Comparison of ENCODE assay signal across 13 cellular contexts in genomic region chr5:109399092-109399759, GRCh38. TPM values are rescaled to one million over a fixed set of nuclear protein-coding genes. Genes with fewer than 3 reads are reported as not detected.
DNase-seq lines count a peak whose midpoint lies in the region; ATAC-seq and TF ChIP-seq lines count a peak whose summit lies in the region.
"Had no signal": no experiment of that assay in that cellular context is flagged by ENCODE, and none has a peak within 500 bp of the region (broad histone marks: within the 10 kb centered on the region; RNA-seq: fewer than 3 reads in every experiment).

No MANE protein-coding gene starts in this region.

- H3K4me1 Mint-ChIP-seq in brain = peaks cover 62% of the 10 kb centered on the region

- H3K36me3 ChIP-seq in thymus (ENCODE audit: control insufficient read depth, insufficient read depth) = no peaks in the 10 kb centered on the region
- H3K36me3 ChIP-seq: BE2C had no signal

- peak overlapping the region; percentile 46 for H3K27ac ChIP-seq in thymus (ENCODE audit: low read depth)
- H3K27ac ChIP-seq: skin epidermis had no signal

- peak overlapping the region in 3 of 5 experiments; percentile 2 to 49 (median 40) for H3K27ac Mint-ChIP-seq in brain
- H3K27ac Mint-ChIP-seq: activated CD4-positive, alpha-beta memory T cell treated with anti-CD3 and anti-CD28 coated beads for 36 hours had no signal

- DNase-seq in Right ventricle myocardium inferior (ENCODE audit: missing footprints) = no peak
- DNase-seq in cardiac septum (ENCODE audit: low spot score) = no peak
- DNase-seq in kidney glomerular epithelial cell (lab: John Stamatoyannopoulos, UW) = peak; percentile 5
- DNase-seq in DMS 273 (lab: John Stamatoyannopoulos, UW; ENCODE audit: unreplicated experiment) = no peak
- DNase-seq: activated CD4-positive, alpha-beta memory T cell treated with anti-CD3 and anti-CD28 coated beads for 36 hours; amniotic stem cell; BE2C; NCI-H1436 treated with DMSO at 0.1 percent for 48 hours had no signal

- H3K9me3 Mint-ChIP-seq in brain = peaks cover 25 to 82% (median 65%) of the 10 kb centered on the region in 5 experiments
- H3K9me3 Mint-ChIP-seq: activated CD4-positive, alpha-beta memory T cell treated with anti-CD3 and anti-CD28 coated beads for 36 hours had no signal

- H3K4me3 ChIP-seq in thymus (ENCODE audit: low read length) = no peak overlapping the region
- H3K4me3 ChIP-seq: skin epidermis had no signal

- no peaks in the 10 kb centered on the region for H3K27me3 Mint-ChIP-seq in brain
- H3K27me3 Mint-ChIP-seq: activated CD4-positive, alpha-beta memory T cell treated with anti-CD3 and anti-CD28 coated beads for 36 hours had no signal

- no peaks in the 10 kb centered on the region for H3K9me3 ChIP-seq in thymus (ENCODE audit: control insufficient read depth)
- H3K9me3 ChIP-seq: BE2C had no signal

- 90% methylated on average over 6 of the region's 6 CpGs for WGBS in thymus

- peaks cover 95% of the 10 kb centered on the region for H3K36me3 Mint-ChIP-seq in brain

- H3K4me1 ChIP-seq in thymus (ENCODE audit: control insufficient read depth, insufficient read depth, low read length) = no peaks in the 10 kb centered on the region

- peak overlapping the region in 3 of 5 experiments; percentile 3 to 12 (median 6) for H3K4me3 Mint-ChIP-seq in brain
- H3K4me3 Mint-ChIP-seq: activated CD4-positive, alpha-beta memory T cell treated with anti-CD3 and anti-CD28 coated beads for 36 hours had no signal

- no peaks in the 10 kb centered on the region for H3K27me3 ChIP-seq in thymus (ENCODE audit: control insufficient read depth, insufficient read depth)
- H3K27me3 ChIP-seq: BE2C had no signal

- intact Hi-C loops in Right ventricle myocardium inferior (cut with DNase I) = no loop called here
- intact Hi-C loops in cardiac septum (cut with DNase I) = no loop called here

- no peak for TF ChIP-seq CTCF in brain (conservative IDR thresholded peaks at IDR 0.05)

- ATAC-seq in Right ventricle myocardium inferior = peak; percentile 89
- no peak for ATAC-seq in activated CD4-positive, CD25-positive, alpha-beta regulatory T cell treated with anti-CD3 and anti-CD28 coated beads, Interleukin-2, amount 50 U/mL, for 24 hours
- no peak for ATAC-seq in HG03571 (IDR thresholded peaks at IDR 0.05; ENCODE audit: unreplicated experiment)

RNA-seq across cellular contexts. Expression of gene PJA2, which starts 10.5 kb away (rescaled TPM):
- 70.5 TPM for total RNA-seq in Right ventricle myocardium inferior
- 98.2 TPM for total RNA-seq in cardiac septum
- 51.2 TPM for polyA plus RNA-seq in brain (ENCODE audit: insufficient read depth, low read depth, low replicate concordance)
- 47.3 TPM for polyA plus RNA-seq in thymus
